In genomic region chr9:79604149-79604548, GRCh38 we compare ENCODE assay signal across 27 cellular contexts. TPM values are rescaled to one million over a fixed set of nuclear protein-coding genes. Genes with fewer than 3 reads are reported as not detected.
DNase-seq lines count a peak whose midpoint lies in the region; ATAC-seq, FAIRE-seq and TF ChIP-seq lines count a peak whose summit lies in the region.
"Had no signal": no experiment of that assay in that cellular context is flagged by ENCODE, and none has a peak within 500 bp of the region (broad histone marks: within the 10 kb centered on the region; RNA-seq: fewer than 3 reads in every experiment).

No MANE protein-coding gene starts in this region.

- peaks cover 0 to 26% (median 8%) of the 10 kb centered on the region in 11 donors for H3K9me3 Mint-ChIP-seq in naive thymus-derived CD4-positive, alpha-beta T cell

- no peak for TF ChIP-seq POLR2A in H54 (IDR thresholded peaks at IDR 0.05; ENCODE audit: low read depth, low read length)

- POLR2A ChIA-PET in naive thymus-derived CD4-positive, alpha-beta T cell (lab: Charles Lee) = interaction anchor here (0.7 to 1.0 kb wide), 2 partner anchors 11 to 16 kb away, joined by 3 to 4 read pairs; no protein-coding TSS in a partner anchor

- H3K27ac ChIP-seq in SJSA1 = peak overlapping the region; percentile 11
- H3K27ac ChIP-seq in naive thymus-derived CD4-positive, alpha-beta T cell (ENCODE audit: low read depth, low read length) = no peak overlapping the region
- H3K27ac ChIP-seq: A549 had no signal

- H3K4me1 Mint-ChIP-seq in naive thymus-derived CD4-positive, alpha-beta T cell = peaks cover 10 to 45% (median 34%) of the 10 kb centered on the region in 7 donors

- H3K36me3 ChIP-seq in SJSA1 = peaks cover 45% of the 10 kb centered on the region
- H3K36me3 ChIP-seq in naive thymus-derived CD4-positive, alpha-beta T cell (ENCODE audit: control insufficient read depth in 2 of 3, insufficient read depth in 3 of 3, low read length in 3 of 3) = peaks cover 0 to 8% (median 0%) of the 10 kb centered on the region in 3 experiments

- peak; percentile 38 for FAIRE-seq in H54 (lab: Jason Lieb, UNC)
- FAIRE-seq: A549, G401.6, GM12891 had no signal

- no peak overlapping the region for H3K4me3 Mint-ChIP-seq in naive thymus-derived CD4-positive, alpha-beta T cell
- H3K4me3 Mint-ChIP-seq: CD4-positive, alpha-beta memory T cell; HFFc6 had no signal

- DNase-seq in H54 (ENCODE audit: insufficient read length, low spot score) (no peak), SJSA1 (ENCODE audit: low read depth in 1 of 2, low spot score in 2 of 2) (no peak), GM19240 (ENCODE audit: insufficient read length, low spot score) (no peak), GDM1 (lab: John Stamatoyannopoulos, UW) (no peak), inferior parietal cortex (ENCODE audit: extremely low spot score) (no peak)
- no peak for DNase-seq in naive thymus-derived CD4-positive, alpha-beta T cell
- DNase-seq: AML-193; C1 segment of cervical spinal cord; CD4-positive, alpha-beta memory T cell; COR-L47; DMS53; H7; HFFc6; NCI-H1092; NCI-H1436; NCI-H187 treated with DMSO at 0.1 percent for 48 hours; NCI-H446; NCI-H524 treated with DMSO at 0.1 percent for 48 hours; NCI-H82; NK-92 treated with Interleukin-12 subunit alpha and Interleukin-12 subunit beta, amount 100 ng/mL, for 24 hours; Right ventricle myocardium superior; RPMI8226; T-helper 1 cell had no signal

- peaks cover 12 to 39% (median 31%) of the 10 kb centered on the region in 5 donors for H3K36me3 Mint-ChIP-seq in naive thymus-derived CD4-positive, alpha-beta T cell

- intact Hi-C loops in naive thymus-derived CD4-positive, alpha-beta T cell (cut with micrococcal nuclease) = no loop called here

- peaks cover 8% of the 10 kb centered on the region; the same call in 1 of the 2 replicates for H3K9me3 ChIP-seq in SJSA1 (replicated peaks)
- H3K9me3 ChIP-seq in naive thymus-derived CD4-positive, alpha-beta T cell (ENCODE audit: control insufficient read depth in 2 of 3, low read length in 3 of 3) = peaks cover 0 to 6% (median 0%) of the 10 kb centered on the region in 3 experiments
- H3K9me3 ChIP-seq: A549 had no signal

- H3K27me3 Mint-ChIP-seq in naive thymus-derived CD4-positive, alpha-beta T cell = no peaks in the 10 kb centered on the region
- H3K27me3 Mint-ChIP-seq: CD4-positive, alpha-beta memory T cell had no signal

- no peak overlapping the region for H3K4me3 ChIP-seq in SJSA1
- H3K4me3 ChIP-seq in naive thymus-derived CD4-positive, alpha-beta T cell (ENCODE audit: low read length) = no peak overlapping the region
- H3K4me3 ChIP-seq: A549 had no signal

- H3K27ac Mint-ChIP-seq in naive thymus-derived CD4-positive, alpha-beta T cell = no peak overlapping the region
- H3K27ac Mint-ChIP-seq: CD4-positive, alpha-beta memory T cell; HFFc6 had no signal

- peak; percentile 34 for ATAC-seq in naive thymus-derived CD4-positive, alpha-beta T cell
- no peak for ATAC-seq in HG03280 (IDR thresholded peaks at IDR 0.05; ENCODE audit: unreplicated experiment)

- H3K4me1 ChIP-seq in SJSA1 (replicated peaks) = peaks cover 25% of the 10 kb centered on the region
- H3K4me1 ChIP-seq in naive thymus-derived CD4-positive, alpha-beta T cell (ENCODE audit: control insufficient read depth in 2 of 2, insufficient read depth in 2 of 2, low read length in 2 of 2) = peaks cover 0 to 9% of the 10 kb centered on the region in 2 donors
- H3K4me1 ChIP-seq: A549 had no signal

- CTCF ChIA-PET in naive thymus-derived CD4-positive, alpha-beta T cell (lab: Charles Lee) = no interaction called here

- H3K27me3 ChIP-seq in SJSA1 (replicated peaks) = no peaks in the 10 kb centered on the region
- H3K27me3 ChIP-seq in naive thymus-derived CD4-positive, alpha-beta T cell (ENCODE audit: control insufficient read depth in 2 of 2, insufficient read depth in 2 of 2, low read length in 2 of 2) = no peaks in the 10 kb centered on the region

RNA-seq across cellular contexts. Expression of gene TLE4, which starts 32.4 kb away (rescaled TPM):
- 54.6 and 64.5 TPM in 2 replicates for total RNA-seq in SJSA1 (2014; rRNA removed; shearing (Covaris generic))
- 100 to 1,000 TPM in 4 of 5 experiments, 10 to 100 TPM in 1; 21.0 to 196 (median 106) TPM for total RNA-seq in naive thymus-derived CD4-positive, alpha-beta T cell
- polyA plus RNA-seq in naive thymus-derived CD4-positive, alpha-beta T cell = 10 to 100 TPM; 28.1 to 29.7 TPM
